ENCODE assay signal across 8 cellular contexts in genomic region chr10:30026578-30026977, GRCh38. TPM values are rescaled to one million over a fixed set of nuclear protein-coding genes. Genes with fewer than 3 reads are reported as not detected.
DNase-seq lines count a peak whose midpoint lies in the region; ATAC-seq and TF ChIP-seq lines count a peak whose summit lies in the region.
"Had no signal": no experiment of that assay in that cellular context is flagged by ENCODE, and none has a peak within 500 bp of the region (broad histone marks: within the 10 kb centered on the region; RNA-seq: fewer than 3 reads in every experiment).

No MANE protein-coding gene starts in this region.

- peaks cover 57% of the 10 kb centered on the region for H3K27me3 Mint-ChIP-seq in CD8-positive, alpha-beta T cell (ENCODE audit: low read depth)
- H3K27me3 Mint-ChIP-seq in activated T-helper 2 cell treated with anti-CD3 and anti-CD28 coated beads, Interferon-gamma antibody, Interleukin-2, Interleukin-4, amounts not matched to agents 10 μg/mL and 5 μg/mL and 100 μg/mL, durations not matched to agents 14 hours and 24 hours and 36 hours (ENCODE audit: low read depth), result no peaks in the 10 kb centered on the region
- H3K27me3 Mint-ChIP-seq in natural killer cell treated with Interleukin-12 subunit alpha and Interleukin-12 subunit beta and Interleukin-15 and Interleukin-18, amount 100 ng/mL, for 72 hours, result peaks cover 30 to 31% of the 10 kb centered on the region in 2 donors

- no peaks in the 10 kb centered on the region for H3K9me3 ChIP-seq in CD8-positive, alpha-beta T cell (ENCODE audit: low read length)

- no peaks in the 10 kb centered on the region for H3K9me3 Mint-ChIP-seq in CD8-positive, alpha-beta T cell
- no peaks in the 10 kb centered on the region for H3K9me3 Mint-ChIP-seq in activated T-helper 2 cell treated with anti-CD3 and anti-CD28 coated beads, Interferon-gamma antibody, Interleukin-2, Interleukin-4, amounts not matched to agents 10 μg/mL and 5 μg/mL and 100 μg/mL, durations not matched to agents 14 hours and 24 hours and 36 hours
- no peaks in the 10 kb centered on the region for H3K9me3 Mint-ChIP-seq in natural killer cell treated with Interleukin-12 subunit alpha and Interleukin-12 subunit beta and Interleukin-15 and Interleukin-18, amount 100 ng/mL, for 72 hours

- ATAC-seq in CD8-positive, alpha-beta T cell, result no peak
- no peak for ATAC-seq in natural killer cell treated with Interleukin-12 subunit alpha and Interleukin-12 subunit beta and Interleukin-15 and Interleukin-18, amount 100 ng/mL, for 72 hours
- ATAC-seq in HG03342 (IDR thresholded peaks at IDR 0.05; ENCODE audit: unreplicated experiment), result no peak

- no peak overlapping the region for H3K27ac ChIP-seq in CD8-positive, alpha-beta T cell (ENCODE audit: low read depth, low read length)

- DNase-seq in CD8-positive, alpha-beta T cell, result no peak
- DNase-seq in activated T-helper 2 cell treated with anti-CD3 and anti-CD28 coated beads, Interferon-gamma antibody, Interleukin-2, Interleukin-4, amounts not matched to agents 10 μg/mL and 5 μg/mL and 100 μg/mL, durations not matched to agents 14 hours and 24 hours and 36 hours (ENCODE audit: low spot score), result no peak
- no peak for DNase-seq in natural killer cell treated with Interleukin-12 subunit alpha and Interleukin-12 subunit beta and Interleukin-15 and Interleukin-18, amount 100 ng/mL, for 72 hours (ENCODE audit: low spot score)
- DNase-seq in foreskin melanocyte (no peak), T1000 (lab: John Stamatoyannopoulos, UW) (no peak)
- DNase-seq: amniotic stem cell had no signal

- intact Hi-C loops in CD8-positive, alpha-beta T cell (cut with DNase I, micrococcal nuclease), result loop anchor here (2.0 to 10.0 kb wide), 6 partner anchors 32 to 1692 kb away; partner anchors contain the start of genes JCAD (in 1 of the 2) and MTPAP (in 1 of the 2)
- intact Hi-C loops in activated T-helper 2 cell treated with anti-CD3 and anti-CD28 coated beads, Interferon-gamma antibody, Interleukin-2, Interleukin-4, amounts not matched to agents 10 μg/mL and 5 μg/mL and 100 μg/mL, durations not matched to agents 14 hours and 24 hours and 36 hours (cut with micrococcal nuclease), result loop anchor here (2.0 to 5.0 kb wide), 3 partner anchors 321 to 544 kb away; partner anchors contain the start of gene MTPAP

- POLR2A ChIA-PET in CD8-positive, alpha-beta T cell (lab: Charles Lee), result interaction anchor here (0.7 to 2.1 kb wide), 4 partner anchors 11 to 321 kb away, joined by 4 to 5 read pairs (median 4); no protein-coding TSS in a partner anchor

- no peaks in the 10 kb centered on the region for H3K36me3 Mint-ChIP-seq in CD8-positive, alpha-beta T cell
- H3K36me3 Mint-ChIP-seq in activated T-helper 2 cell treated with anti-CD3 and anti-CD28 coated beads, Interferon-gamma antibody, Interleukin-2, Interleukin-4, amounts not matched to agents 10 μg/mL and 5 μg/mL and 100 μg/mL, durations not matched to agents 14 hours and 24 hours and 36 hours (ENCODE audit: low read depth), result peaks cover 37% of the 10 kb centered on the region
- H3K36me3 Mint-ChIP-seq in natural killer cell treated with Interleukin-12 subunit alpha and Interleukin-12 subunit beta and Interleukin-15 and Interleukin-18, amount 100 ng/mL, for 72 hours, result no peaks in the 10 kb centered on the region

- peaks cover 24% of the 10 kb centered on the region for H3K27me3 ChIP-seq in CD8-positive, alpha-beta T cell (ENCODE audit: insufficient read depth, low read length)

- TF ChIP-seq CTCF in CD8-positive, alpha-beta T cell (IDR thresholded peaks at IDR 0.05), result no peak
- TF ChIP-seq CTCF in GM12875 (IDR thresholded peaks at IDR 0.05; ENCODE audit: borderline replicate concordance, insufficient read depth, low read depth, low read length), result no peak

- peak overlapping the region; percentile 62 for H3K4me3 Mint-ChIP-seq in CD8-positive, alpha-beta T cell
- H3K4me3 Mint-ChIP-seq in activated T-helper 2 cell treated with anti-CD3 and anti-CD28 coated beads, Interferon-gamma antibody, Interleukin-2, Interleukin-4, amounts not matched to agents 10 μg/mL and 5 μg/mL and 100 μg/mL, durations not matched to agents 14 hours and 24 hours and 36 hours (ENCODE audit: low read depth), result peak overlapping the region; percentile 97
- H3K4me3 Mint-ChIP-seq in natural killer cell treated with Interleukin-12 subunit alpha and Interleukin-12 subunit beta and Interleukin-15 and Interleukin-18, amount 100 ng/mL, for 72 hours, result peak overlapping the region; percentile 86

- peaks cover 37% of the 10 kb centered on the region for H3K4me1 ChIP-seq in CD8-positive, alpha-beta T cell (ENCODE audit: insufficient read depth, low read length)

- no peaks in the 10 kb centered on the region for H3K36me3 ChIP-seq in CD8-positive, alpha-beta T cell (ENCODE audit: insufficient read depth, low read length)

- CTCF ChIA-PET in CD8-positive, alpha-beta T cell (lab: Charles Lee), result interaction anchor here (0.8 to 2.5 kb wide), 4 partner anchors 24 to 564 kb away, joined by 3 to 10 read pairs (median 3); no protein-coding TSS in a partner anchor

- peaks cover 35% of the 10 kb centered on the region for H3K4me1 Mint-ChIP-seq in CD8-positive, alpha-beta T cell (ENCODE audit: low read depth)
- peaks cover 61% of the 10 kb centered on the region for H3K4me1 Mint-ChIP-seq in activated T-helper 2 cell treated with anti-CD3 and anti-CD28 coated beads, Interferon-gamma antibody, Interleukin-2, Interleukin-4, amounts not matched to agents 10 μg/mL and 5 μg/mL and 100 μg/mL, durations not matched to agents 14 hours and 24 hours and 36 hours (ENCODE audit: low read depth)
- H3K4me1 Mint-ChIP-seq in natural killer cell treated with Interleukin-12 subunit alpha and Interleukin-12 subunit beta and Interleukin-15 and Interleukin-18, amount 100 ng/mL, for 72 hours (ENCODE audit: low read depth in 2 of 2), result peaks cover 47% of the 10 kb centered on the region in 2 donors

- peak overlapping the region; percentile 16 for H3K4me3 ChIP-seq in CD8-positive, alpha-beta T cell (ENCODE audit: low read depth, low read length)
- H3K4me3 ChIP-seq in GM12875 (ENCODE audit: low read depth, low read length), result peak overlapping the region; percentile 10

- H3K27ac Mint-ChIP-seq in CD8-positive, alpha-beta T cell, result peak overlapping the region; percentile 80
- H3K27ac Mint-ChIP-seq in activated T-helper 2 cell treated with anti-CD3 and anti-CD28 coated beads, Interferon-gamma antibody, Interleukin-2, Interleukin-4, amounts not matched to agents 10 μg/mL and 5 μg/mL and 100 μg/mL, durations not matched to agents 14 hours and 24 hours and 36 hours, result peak overlapping the region; percentile 91
- peak overlapping the region; percentile 58 to 72 for H3K27ac Mint-ChIP-seq in natural killer cell treated with Interleukin-12 subunit alpha and Interleukin-12 subunit beta and Interleukin-15 and Interleukin-18, amount 100 ng/mL, for 72 hours

RNA-seq across cellular contexts. Expression of gene JCAD, which starts 32.8 kb away (rescaled TPM):
- not detected for total RNA-seq in CD8-positive, alpha-beta T cell
- total RNA-seq in activated T-helper 2 cell treated with anti-CD3 and anti-CD28 coated beads, Interferon-gamma antibody, Interleukin-2, Interleukin-4, amounts not matched to agents 10 μg/mL and 5 μg/mL and 100 μg/mL, durations not matched to agents 14 hours and 24 hours and 36 hours, result 3.4 and 3.7 TPM in 2 replicates
- under 1 TPM; 0.08 to 0.69 TPM for total RNA-seq in natural killer cell treated with Interleukin-12 subunit alpha and Interleukin-12 subunit beta and Interleukin-15 and Interleukin-18, amount 100 ng/mL, for 72 hours
